29 cellular contexts compared by ENCODE assay signal in the genomic region with DNA sequence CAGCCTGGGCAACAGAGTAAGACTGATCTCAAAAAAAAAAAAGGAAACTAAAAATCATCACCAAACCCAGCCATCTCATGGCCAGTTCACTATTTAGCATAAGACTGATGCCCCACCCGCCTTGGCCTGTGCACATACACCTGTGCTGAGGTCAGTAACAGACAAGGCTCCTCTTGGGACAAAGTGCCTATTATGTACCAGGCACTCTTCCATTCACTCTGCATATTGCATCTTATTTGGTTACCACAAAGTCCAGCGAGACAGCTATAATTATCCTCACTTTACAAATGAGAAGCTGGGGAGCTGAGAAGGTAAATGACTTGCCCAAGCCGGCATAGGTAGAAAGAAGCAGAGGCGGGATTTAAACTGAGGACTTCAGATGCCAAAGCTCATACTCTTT. TPM values are rescaled to one million over a fixed set of nuclear protein-coding genes. Genes with fewer than 3 reads are reported as not detected.
"Had no signal": no experiment of that assay in that cellular context is flagged by ENCODE, and none has a peak within 500 bp of the region (broad histone marks: within the 10 kb centered on the region; RNA-seq: fewer than 3 reads in every experiment).

No MANE protein-coding gene starts in this region.

- H3K36me3 ChIP-seq: left ventricle myocardium inferior, pancreas, prostate gland, suprapubic skin, thoracic aorta, tibial artery, upper lobe of right lung had no signal

- ATAC-seq: mucosa of descending colon; naive thymus-derived CD4-positive, alpha-beta T cell; natural killer cell treated with Interleukin-12 subunit alpha and Interleukin-12 subunit beta and Interleukin-15 and Interleukin-18, amount 100 ng/mL, for 72 hours; pancreas; right cardiac atrium; sciatic nerve; stimulated activated naive B cell treated with anti-CD40 and anti-IgM and Interleukin-4, amounts not matched to agents 10 μg/mL and 1 μg/mL and 100 μg/mL, for 72 hours; upper lobe of right lung had no signal

- H3K9me3 ChIP-seq: left ventricle myocardium inferior, mucosa of descending colon, pancreas, prostate gland, suprapubic skin, thoracic aorta, tibial artery, upper lobe of right lung had no signal

- H3K27ac ChIP-seq: left ventricle myocardium inferior, pancreas, prostate gland, skin epidermis, suprapubic skin, thoracic aorta, tibial artery, upper lobe of right lung had no signal

- H3K4me3 ChIP-seq: left ventricle myocardium inferior, lung, mucosa of descending colon, pancreas, prostate gland, skin epidermis, suprapubic skin, thoracic aorta, tibial artery, upper lobe of right lung had no signal

- DNase-seq: hypothalamus; immature natural killer cell; left ventricle myocardium inferior; midbrain; mucosa of descending colon; naive thymus-derived CD4-positive, alpha-beta T cell; nucleus accumbens; pancreas; posterior cingulate gyrus; retina; right cardiac atrium; stimulated activated CD4-positive, alpha-beta T cell treated with anti-CD3 and anti-CD28 coated beads, Interleukin-12 subunit alpha, Interleukin-12 subunit beta, amount 100 ng/mL, for 4 hours; stimulated activated CD4-positive, alpha-beta T cell treated with anti-CD3 and anti-CD28 coated beads, Interleukin-15, amount 100 ng/mL, for 24 hours; stimulated activated CD4-positive, alpha-beta T cell treated with anti-CD3 and anti-CD28 coated beads, Interleukin-2, amount 100 ng/mL, for 24 hours; stimulated activated CD4-positive, alpha-beta T cell treated with anti-CD3 and anti-CD28 coated beads, Interleukin-4, amount 100 ng/mL, for 1 hour; stimulated activated naive B cell treated with anti-CD40 and anti-IgM and Interleukin-4, amounts not matched to agents 10 μg/mL and 1 μg/mL and 100 μg/mL, for 72 hours; tibial artery; trophoblast cell; upper lobe of right lung had no signal

- H3K4me1 ChIP-seq: prostate gland had no signal

RNA-seq across cellular contexts. Expression of a gene that starts 3.8 kb away (rescaled TPM):
- total RNA-seq: mesenteric fat pad; myocyte; naive thymus-derived CD4-positive, alpha-beta T cell; natural killer cell treated with Interleukin-12 subunit alpha and Interleukin-12 subunit beta and Interleukin-15 and Interleukin-18, amount 100 ng/mL, for 72 hours; osteoblast; thoracic aorta had no signal
- polyA plus RNA-seq: immature natural killer cell; naive thymus-derived CD4-positive, alpha-beta T cell had no signal
